In the genomic region with DNA sequence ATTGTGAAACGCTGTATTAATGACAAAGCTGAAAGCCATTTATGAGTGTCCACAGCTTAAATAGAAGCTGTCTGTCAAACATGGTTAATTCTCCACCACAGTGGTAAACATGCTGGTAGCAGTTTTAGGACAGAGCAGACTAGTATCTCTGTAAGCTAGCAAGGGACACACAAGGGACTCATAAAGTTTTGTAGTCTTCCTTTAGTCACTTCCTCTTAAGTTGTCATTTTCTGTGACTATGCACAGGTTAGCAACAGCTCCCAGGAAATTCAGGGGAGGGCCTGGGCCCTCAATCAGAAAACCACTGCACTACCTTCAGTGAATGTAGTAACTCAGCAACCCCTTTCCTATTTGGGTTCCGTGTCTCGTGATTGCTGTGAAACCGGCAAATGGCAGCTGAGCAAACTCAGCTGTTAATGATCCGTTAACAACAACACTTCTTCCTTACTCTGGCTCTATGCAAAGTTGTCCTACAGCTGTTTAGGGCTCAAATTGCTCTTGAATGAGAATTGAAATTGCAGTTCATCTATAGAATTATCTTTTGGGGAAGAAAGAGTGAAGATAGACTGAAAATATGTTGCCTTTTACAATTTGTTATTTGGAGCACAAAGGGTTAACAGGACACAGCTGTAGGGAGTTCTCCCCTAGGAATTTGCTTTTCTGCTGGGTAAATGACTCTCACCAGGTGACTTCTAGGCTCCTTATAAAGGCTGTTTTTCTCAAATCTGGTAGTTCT, we compare ENCODE assay signal across 12 cellular contexts. TPM values are rescaled to one million over a fixed set of nuclear protein-coding genes. Genes with fewer than 3 reads are reported as not detected.
DNase-seq lines count a peak whose midpoint lies in the region; ATAC-seq and TF ChIP-seq lines count a peak whose summit lies in the region.
"Had no signal": no experiment of that assay in that cellular context is flagged by ENCODE, and none has a peak within 500 bp of the region (broad histone marks: within the 10 kb centered on the region; RNA-seq: fewer than 3 reads in every experiment).

A gene (plus strand): TSS at position 731 of the 736 bp plus-strand sequence.

- no peaks in the 10 kb centered on the region for H3K36me3 Mint-ChIP-seq in endodermal cell (ENCODE audit: low read depth)
- no peaks in the 10 kb centered on the region for H3K36me3 Mint-ChIP-seq in CD4-positive, alpha-beta T cell (ENCODE audit: low read depth)

- H3K4me1 ChIP-seq in endodermal cell (ENCODE audit: control insufficient read depth, insufficient read depth, low read length) (peaks cover 10% of the 10 kb centered on the region), lower lobe of right lung (no peaks in the 10 kb centered on the region), uterus (no peaks in the 10 kb centered on the region)

- H3K9me3 ChIP-seq in endodermal cell (ENCODE audit: control insufficient read depth, low read length) (peaks cover 6% of the 10 kb centered on the region), lower lobe of right lung (no peaks in the 10 kb centered on the region), uterus (no peaks in the 10 kb centered on the region)
- no peaks in the 10 kb centered on the region for H3K9me3 ChIP-seq in CD4-positive, alpha-beta T cell (ENCODE audit: control insufficient read depth, low read length)

- peaks cover 24% of the 10 kb centered on the region for H3K4me1 Mint-ChIP-seq in endodermal cell
- H3K4me1 Mint-ChIP-seq in CD4-positive, alpha-beta T cell (ENCODE audit: low read depth), result no peaks in the 10 kb centered on the region

- TF ChIP-seq POLR2A in uterus (IDR thresholded peaks at IDR 0.05), result no peak

- POLR2A ChIA-PET in CD4-positive, alpha-beta T cell (lab: Charles Lee), result no interaction called here

- H3K27me3 Mint-ChIP-seq in endodermal cell (ENCODE audit: insufficient read depth), result no peaks in the 10 kb centered on the region
- H3K27me3 Mint-ChIP-seq in CD4-positive, alpha-beta T cell, result peaks cover 9% of the 10 kb centered on the region

- H3K27ac ChIP-seq in endodermal cell (ENCODE audit: low read depth, low read length) (no peak within 1 kb of the TSS), lower lobe of right lung (no peak within 1 kb of the TSS), uterus (no peak within 1 kb of the TSS)
- H3K27ac ChIP-seq in CD4-positive, alpha-beta T cell (ENCODE audit: low read depth, low read length), result no peak within 1 kb of the TSS

- H3K4me3 ChIP-seq in endodermal cell (ENCODE audit: low read length) (peak within 1 kb of the TSS; percentile 42), lower lobe of right lung (no peak within 1 kb of the TSS), uterus (no peak within 1 kb of the TSS)

- H3K27ac Mint-ChIP-seq in endodermal cell, result peak within 1 kb of the TSS; percentile 67
- no peak within 1 kb of the TSS for H3K27ac Mint-ChIP-seq in CD4-positive, alpha-beta T cell

- no peaks in the 10 kb centered on the region for H3K36me3 ChIP-seq in endodermal cell (ENCODE audit: control insufficient read depth, insufficient read depth, low read length)
- H3K36me3 ChIP-seq in lower lobe of right lung, result no peaks in the 10 kb centered on the region
- no peaks in the 10 kb centered on the region for H3K36me3 ChIP-seq in uterus

- intact Hi-C loops in CD4-positive, alpha-beta T cell (cut with DNase I, micrococcal nuclease), result no loop called here
- intact Hi-C loops in lower lobe of right lung (cut with DNase I), result no loop called here
- intact Hi-C loops in uterus (cut with DNase I; ENCODE audit: low total_unique reads), result no loop called here

- peak; percentile 50 for DNase-seq in COR-L47 (lab: John Stamatoyannopoulos, UW)
- DNase-seq in NCI-H1417 (lab: John Stamatoyannopoulos, UW), result peak; percentile 84 to 98 (median 95)
- DNase-seq in endodermal cell, result peak; percentile 75
- DNase-seq in CD4-positive, alpha-beta T cell, result no peak
- DNase-seq in lower lobe of right lung, result no peak
- DNase-seq in NCI-H446 (lab: John Stamatoyannopoulos, UW), result no peak
- DNase-seq in uterus, result no peak
- DNase-seq: amniotic stem cell, Karpas-422 had no signal

- no peaks in the 10 kb centered on the region for H3K9me3 Mint-ChIP-seq in endodermal cell
- H3K9me3 Mint-ChIP-seq in CD4-positive, alpha-beta T cell, result no peaks in the 10 kb centered on the region

- ATAC-seq in HG02623 (IDR thresholded peaks at IDR 0.05; ENCODE audit: unreplicated experiment) (peak; percentile 62), lower lobe of right lung (no peak)
- ATAC-seq in CD4-positive, alpha-beta T cell (ENCODE audit: poor library complexity), result no peak

- H3K27me3 ChIP-seq in endodermal cell (ENCODE audit: control insufficient read depth, insufficient read depth, low read length, poor library complexity, severe bottlenecking), result no peaks in the 10 kb centered on the region
- H3K27me3 ChIP-seq in CD4-positive, alpha-beta T cell (ENCODE audit: control insufficient read depth, insufficient read depth, low read length), result no peaks in the 10 kb centered on the region
- no peaks in the 10 kb centered on the region for H3K27me3 ChIP-seq in lower lobe of right lung (ENCODE audit: low read depth)
- H3K27me3 ChIP-seq in uterus, result no peaks in the 10 kb centered on the region

- TF ChIP-seq CTCF in endodermal cell (conservative IDR thresholded peaks at IDR 0.05) (no peak), lower lobe of right lung (IDR thresholded peaks at IDR 0.05) (no peak), uterus (IDR thresholded peaks at IDR 0.05) (no peak)
- no peak for TF ChIP-seq CTCF in CD4-positive, alpha-beta T cell (IDR thresholded peaks at IDR 0.05)

- WGBS in endodermal cell (ENCODE audit: insufficient coverage in 1 of 2, insufficient read length in 1 of 2), 2 experiments, result 27 to 30% methylated on average over 4 to 5 of the region's 5 CpGs

- H3K4me3 Mint-ChIP-seq in endodermal cell, result peak within 1 kb of the TSS; percentile 17
- H3K4me3 Mint-ChIP-seq in CD4-positive, alpha-beta T cell, result no peak within 1 kb of the TSS

- H3K9ac ChIP-seq in endodermal cell (ENCODE audit: extremely low read depth, low read length, poor library complexity, severe bottlenecking), result peak within 1 kb of the TSS; percentile 22

- CTCF ChIA-PET in CD4-positive, alpha-beta T cell (lab: Charles Lee), result no interaction called here

RNA-seq across cellular contexts. Expression of the gene that starts here (rescaled TPM):
- total RNA-seq in endodermal cell (not detected), lower lobe of right lung (not detected), uterus (not detected)
- polyA plus RNA-seq in endodermal cell (2013, experiment 1 of 2), result not detected
- not detected for polyA plus RNA-seq in endodermal cell (2013, experiment 2 of 2)
- not detected for total RNA-seq in CD4-positive, alpha-beta T cell
- total RNA-seq: fibroblast of villous mesenchyme, subcutaneous adipose tissue had no signal

Comparison
In these comparisons a context has a peak if more than half of its experiments do, and no peak if none do; other contexts are left out.
1. Peak in DNase-seq, H3K4me3 ChIP-seq and H3K9ac ChIP-seq in endodermal cell; RNA of the gene not detected or under 1 TPM.
2. DNase-seq: peak in COR-L47 (single experiment) and NCI-H1417 (3 of 3); none in CD4-positive, alpha-beta T cell (0 of 10), lower lobe of right lung (single experiment), NCI-H446 (0 of 2) and uterus (0 of 2).